8 cellular contexts compared by ENCODE assay signal in the genomic region with DNA sequence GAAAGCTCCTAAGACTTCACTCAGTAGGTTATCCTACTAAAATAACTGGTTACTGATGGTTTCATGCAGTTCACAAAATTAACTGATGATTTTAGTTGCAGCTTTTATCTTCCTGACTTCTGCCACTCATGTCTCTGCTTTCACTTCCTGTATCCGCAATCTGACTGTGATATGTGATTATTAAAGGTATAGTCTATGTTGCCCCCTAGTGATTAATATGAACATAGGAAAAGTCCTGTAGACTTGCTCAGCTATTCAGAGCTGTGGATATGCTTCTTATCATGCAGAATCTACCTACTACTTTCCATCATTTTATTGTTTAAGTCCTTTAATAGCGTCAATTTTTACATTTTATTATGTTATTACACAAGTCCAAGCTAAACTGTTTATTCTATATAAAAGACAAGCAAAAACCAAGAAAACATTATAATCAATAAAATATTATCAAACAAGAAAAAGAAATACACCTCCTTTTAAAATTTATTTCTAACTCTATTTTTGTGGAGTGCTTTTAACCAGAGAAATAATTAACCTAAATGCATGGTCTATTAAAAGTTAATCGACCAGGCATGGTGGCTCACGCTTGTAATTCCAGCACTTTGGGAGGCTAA. TPM values are rescaled to one million over a fixed set of nuclear protein-coding genes. Genes with fewer than 3 reads are reported as not detected.
DNase-seq lines count a peak whose midpoint lies in the region; TF ChIP-seq lines count a peak whose summit lies in the region.

No MANE protein-coding gene starts in this region.

- WGBS in esophagus muscularis mucosa, result 75% methylated on average over 4 of the region's 4 CpGs

- H3K9me3 Mint-ChIP-seq in progenitor cell of endocrine pancreas (ENCODE audit: low read depth), result peaks cover 7% of the 10 kb centered on the region

- POLR2A ChIA-PET in HEK293 (lab: Yijun Ruan, JAX), result no interaction called here

- H3K27me3 Mint-ChIP-seq in progenitor cell of endocrine pancreas, result peaks cover 9% of the 10 kb centered on the region

- intact Hi-C loops in esophagus muscularis mucosa (cut with DNase I), result no loop called here

- H3K4me3 ChIP-seq in GM12865 (ENCODE audit: low read depth, low read length) (no peak overlapping the region), HEK293 (ENCODE audit: low read depth, low read length) (no peak overlapping the region), LNCaP clone FGC (ENCODE audit: low read depth, low read length) (no peak overlapping the region), esophagus muscularis mucosa (no peak overlapping the region)

- H3K4me1 ChIP-seq in HEK293 (ENCODE audit: control insufficient read depth, insufficient read depth, low read length) (no peaks in the 10 kb centered on the region), esophagus muscularis mucosa (no peaks in the 10 kb centered on the region)

- H3K4me1 Mint-ChIP-seq in progenitor cell of endocrine pancreas (ENCODE audit: low read depth), result no peaks in the 10 kb centered on the region

- H3K36me3 Mint-ChIP-seq in progenitor cell of endocrine pancreas (ENCODE audit: insufficient read depth), result no peaks in the 10 kb centered on the region

- no peak for TF ChIP-seq EP300 in esophagus muscularis mucosa (IDR thresholded peaks at IDR 0.05)

- TF ChIP-seq CTCF in GM12865 (IDR thresholded peaks at IDR 0.05; ENCODE audit: insufficient read depth, low read depth, low read length, missing control alignments) (peak; percentile 51), HEK293 (tag by site-specific recombination; IDR thresholded peaks at IDR 0.05) (no peak), LNCaP clone FGC (IDR thresholded peaks at IDR 0.05; ENCODE audit: control insufficient read depth, extremely low read depth, insufficient read depth) (peak; percentile 58), esophagus muscularis mucosa (IDR thresholded peaks at IDR 0.05) (peak; percentile 18 to 52 (median 30)), progenitor cell of endocrine pancreas (IDR thresholded peaks at IDR 0.05; ENCODE audit: unreplicated experiment) (peak; percentile 42)

- H3K4me3 Mint-ChIP-seq in progenitor cell of endocrine pancreas (ENCODE audit: low read depth), result no peak overlapping the region

- H3K27ac ChIP-seq in HEK293 (ENCODE audit: extremely low read depth, low read depth, low read length) (no peak overlapping the region), esophagus muscularis mucosa (replicated peaks in 1 of 4) (no peak overlapping the region)

- DNase-seq in A172 (ENCODE audit: low spot score), result peak; percentile 49
- peak; percentile 79 for DNase-seq in GM12865 (ENCODE audit: low read depth)
- peak; percentile 26 for DNase-seq in LNCaP clone FGC (ENCODE audit: low read depth)
- DNase-seq in RPMI8226, result peak; percentile 62
- DNase-seq in esophagus muscularis mucosa (ENCODE audit: extremely low spot score), result no peak
- DNase-seq in progenitor cell of endocrine pancreas (ENCODE audit: low spot score, unreplicated experiment), result no peak
- no peak for DNase-seq in activated CD4-positive, alpha-beta T cell treated with anti-CD3 and anti-CD28 coated beads, Interleukin-2, amount 50 U/mL, for 48 hours

- no peak overlapping the region for H3K27ac Mint-ChIP-seq in progenitor cell of endocrine pancreas

- CTCF ChIA-PET in HEK293 (lab: Yijun Ruan, JAX), result interaction anchor here (0.6 to 2.2 kb wide), 18 partner anchors 9 to 829 kb away, joined by 3 to 13 read pairs (median 3); no protein-coding TSS in a partner anchor

- no peak for TF ChIP-seq POLR2A in esophagus muscularis mucosa (IDR thresholded peaks at IDR 0.05; ENCODE audit: low read depth)

- no peaks in the 10 kb centered on the region for H3K9me3 ChIP-seq in HEK293 (ENCODE audit: control insufficient read depth, insufficient read depth, low read depth, low read length)
- H3K9me3 ChIP-seq in esophagus muscularis mucosa, result peaks cover 0 to 6% (median 2%) of the 10 kb centered on the region in 4 donors

- H3K27me3 ChIP-seq in esophagus muscularis mucosa, result no peaks in the 10 kb centered on the region

- H3K36me3 ChIP-seq in HEK293 (ENCODE audit: control insufficient read depth in 2 of 2, insufficient read depth in 1 of 2, low read length in 2 of 2) (no peaks in the 10 kb centered on the region), esophagus muscularis mucosa (no peaks in the 10 kb centered on the region)

TF ChIP-seq in HEK293, 187 proteins besides CTCF, POLR2A, EP300 and RAD21:
- TF ChIP-seq ZNF510 (tag by site-specific recombination; IDR thresholded peaks at IDR 0.05; ENCODE audit: insufficient replicate concordance), result peak; percentile 4
- no peak for TF ChIP-seq GLIS2 (tag by site-specific recombination; IDR thresholded peaks at IDR 0.05)
- TF ChIP-seq ZNF654 (tag by site-specific recombination; IDR thresholded peaks at IDR 0.05; ENCODE audit: low read depth), result peak; percentile 69
- 0 out of 2 replicates have a peak, but pooled peaks have one; percentile 28 for TF ChIP-seq ZBTB17 (tag by site-specific recombination; IDR thresholded peaks at IDR 0.05)

RNA-seq across cellular contexts. Expression of a gene that starts 40.6 kb away (rescaled TPM):
- total RNA-seq in A172 (2014; rRNA removed; shearing (Covaris generic)), result not detected in 2 replicates
- total RNA-seq in esophagus muscularis mucosa (10 to 100 TPM in 1 of 4 donors, 1 to 10 TPM in 3; 5.6 to 39.8 (median 8.8) TPM), progenitor cell of endocrine pancreas (4.8 and 5.1 TPM in 2 replicates)

Comparison
In these comparisons a context has a peak if more than half of its experiments do, and no peak if none do; other contexts are left out.
1. DNase-seq: peak in A172 (single experiment), GM12865 (single experiment), LNCaP clone FGC (single experiment) and RPMI8226 (single experiment); none in esophagus muscularis mucosa (single experiment), progenitor cell of endocrine pancreas (single experiment) and activated CD4-positive, alpha-beta T cell treated with anti-CD3 and anti-CD28 coated beads, Interleukin-2, amount 50 U/mL, for 48 hours (0 of 2).